In genomic region chr7:148296994-148297644, GRCh38 we compare ENCODE assay signal across 1 cellular context.
TF ChIP-seq lines count a peak whose summit lies in the region.

No MANE protein-coding gene starts in this region.

TF ChIP-seq in GM23338, 12 proteins besides CTCF, POLR2A, EP300 and RAD21:
- TF ChIP-seq ZNF462 (CRISPR knock-in tag; IDR thresholded peaks at IDR 0.05) (no peak), ETS1 (IDR thresholded peaks at IDR 0.05) (no peak), JUNB (IDR thresholded peaks at IDR 0.05; ENCODE audit: unreplicated experiment) (no peak)
